In the genomic region with DNA sequence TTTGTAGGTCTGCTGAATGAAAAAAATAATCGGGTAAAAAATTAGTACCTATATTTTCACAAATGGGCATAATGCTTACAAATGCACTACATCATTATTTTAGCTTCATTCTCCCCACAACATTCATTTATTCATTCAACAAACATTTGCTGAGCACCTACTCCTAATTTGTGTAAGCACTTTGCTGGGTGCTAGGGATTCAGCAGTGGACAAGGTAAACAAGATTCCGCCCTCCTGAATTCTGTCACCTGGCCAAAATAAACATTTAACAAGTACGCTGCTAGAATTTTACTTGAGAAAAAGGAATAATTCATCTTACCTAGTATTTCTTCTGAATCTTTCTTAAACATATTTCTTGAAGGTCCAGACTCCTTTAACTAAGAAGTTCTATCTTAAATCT, we compare ENCODE assay signal across 3 cellular contexts.
TF ChIP-seq lines count a peak whose summit lies in the region.

No MANE protein-coding gene starts in this region.

TF ChIP-seq in A549, 52 proteins besides CTCF, POLR2A, EP300 and RAD21:
- TF ChIP-seq JUNB (IDR thresholded peaks at IDR 0.05) (no peak), ZNF302 (CRISPR knock-in tag; IDR thresholded peaks at IDR 0.05) (no peak), SMC3 (IDR thresholded peaks at IDR 0.05) (no peak), CEBPB (IDR thresholded peaks at IDR 0.05) (no peak), GATA3 (IDR thresholded peaks at IDR 0.05; ENCODE audit: borderline replicate concordance) (no peak), ESRRA (IDR thresholded peaks at IDR 0.05; ENCODE audit: borderline replicate concordance, low read length) (no peak), MAZ (IDR thresholded peaks at IDR 0.05; ENCODE audit: borderline replicate concordance, low read depth, low read length) (no peak), TFCP2L1 (CRISPR knock-in tag; IDR thresholded peaks at IDR 0.05) (no peak)

TF ChIP-seq in HEK293, 187 proteins besides CTCF, POLR2A, EP300 and RAD21:
- TF ChIP-seq KLF7 (tag by site-specific recombination; IDR thresholded peaks at IDR 0.05; ENCODE audit: borderline replicate concordance) (no peak), ZNF585B (tag by site-specific recombination; IDR thresholded peaks at IDR 0.05) (no peak), ZEB2 (tag by site-specific recombination; IDR thresholded peaks at IDR 0.05) (no peak), ZNF664 (tag by site-specific recombination; IDR thresholded peaks at IDR 0.05) (peak; percentile 41; the same call in 1 of the 2 replicates)

TF ChIP-seq in liver, 16 proteins besides CTCF, POLR2A, EP300 and RAD21:
- peak; percentile 75 for TF ChIP-seq FOXA2 (IDR thresholded peaks at IDR 0.05)
- TF ChIP-seq HNF4A (conservative IDR thresholded peaks at IDR 0.05), result no peak
- no peak for TF ChIP-seq RXRA (IDR thresholded peaks at IDR 0.05)
- TF ChIP-seq JUND (IDR thresholded peaks at IDR 0.05), result peak in 1 of 2 donors; percentile 28
- TF ChIP-seq, protein P1, sequence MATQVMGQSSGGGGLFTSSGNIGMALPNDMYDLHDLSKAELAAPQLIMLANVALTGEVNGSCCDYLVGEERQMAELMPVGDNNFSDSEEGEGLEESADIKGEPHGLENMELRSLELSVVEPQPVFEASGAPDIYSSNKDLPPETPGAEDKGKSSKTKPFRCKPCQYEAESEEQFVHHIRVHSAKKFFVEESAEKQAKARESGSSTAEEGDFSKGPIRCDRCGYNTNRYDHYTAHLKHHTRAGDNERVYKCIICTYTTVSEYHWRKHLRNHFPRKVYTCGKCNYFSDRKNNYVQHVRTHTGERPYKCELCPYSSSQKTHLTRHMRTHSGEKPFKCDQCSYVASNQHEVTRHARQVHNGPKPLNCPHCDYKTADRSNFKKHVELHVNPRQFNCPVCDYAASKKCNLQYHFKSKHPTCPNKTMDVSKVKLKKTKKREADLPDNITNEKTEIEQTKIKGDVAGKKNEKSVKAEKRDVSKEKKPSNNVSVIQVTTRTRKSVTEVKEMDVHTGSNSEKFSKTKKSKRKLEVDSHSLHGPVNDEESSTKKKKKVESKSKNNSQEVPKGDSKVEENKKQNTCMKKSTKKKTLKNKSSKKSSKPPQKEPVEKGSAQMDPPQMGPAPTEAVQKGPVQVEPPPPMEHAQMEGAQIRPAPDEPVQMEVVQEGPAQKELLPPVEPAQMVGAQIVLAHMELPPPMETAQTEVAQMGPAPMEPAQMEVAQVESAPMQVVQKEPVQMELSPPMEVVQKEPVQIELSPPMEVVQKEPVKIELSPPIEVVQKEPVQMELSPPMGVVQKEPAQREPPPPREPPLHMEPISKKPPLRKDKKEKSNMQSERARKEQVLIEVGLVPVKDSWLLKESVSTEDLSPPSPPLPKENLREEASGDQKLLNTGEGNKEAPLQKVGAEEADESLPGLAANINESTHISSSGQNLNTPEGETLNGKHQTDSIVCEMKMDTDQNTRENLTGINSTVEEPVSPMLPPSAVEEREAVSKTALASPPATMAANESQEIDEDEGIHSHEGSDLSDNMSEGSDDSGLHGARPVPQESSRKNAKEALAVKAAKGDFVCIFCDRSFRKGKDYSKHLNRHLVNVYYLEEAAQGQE (IDR thresholded peaks at IDR 0.05), result no peak
- TF ChIP-seq EGR1 (IDR thresholded peaks at IDR 0.05; ENCODE audit: low read depth in 2 of 2), result no peak
